30 cellular contexts compared by ENCODE assay signal in the genomic region with DNA sequence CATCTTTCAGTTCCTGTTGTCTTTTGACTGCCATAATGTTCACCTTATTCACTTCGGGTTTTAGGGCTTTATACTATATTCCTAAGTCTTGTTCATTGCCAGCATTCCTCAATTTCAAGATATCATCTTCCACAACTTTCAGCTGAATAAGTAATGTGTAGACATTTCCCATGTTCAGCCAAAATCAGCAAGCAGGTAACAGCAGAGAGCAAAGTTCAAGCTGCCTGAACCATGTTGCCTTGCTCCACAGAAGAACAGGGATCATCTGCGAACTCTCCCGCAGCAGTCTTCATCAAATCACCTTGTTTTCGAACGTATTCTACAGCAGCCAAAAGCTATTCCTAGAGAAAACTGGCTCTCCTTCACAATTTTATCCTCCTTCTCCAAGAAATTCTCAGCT.
"Had no signal": no experiment of that assay in that cellular context is flagged by ENCODE, and none has a peak within 500 bp of the region (broad histone marks: within the 10 kb centered on the region; RNA-seq: fewer than 3 reads in every experiment).

No MANE protein-coding gene starts in this region.

- DNase-seq: activated B cell treated with CpG ODN at 0.5 μM for 24 hours; activated CD4-positive, alpha-beta memory T cell treated with anti-CD3 and anti-CD28 coated beads for 36 hours; activated CD4-positive, alpha-beta T cell treated with anti-CD3 and anti-CD28 coated beads for 4 hours; activated CD4-positive, alpha-beta T cell treated with anti-CD3 and anti-CD28 coated beads, Interleukin-2, amount 10 ng/mL, durations not matched to agents 24 days and 14 days; activated CD4-positive, alpha-beta T cell treated with anti-CD3 and anti-CD28 coated beads, Interleukin-2, amount 50 U/mL, for 1 hour; activated CD4-positive, alpha-beta T cell treated with anti-CD3 and anti-CD28 coated beads, Interleukin-2, amount 50 U/mL, for 4 hours; activated CD4-positive, CD25-positive, alpha-beta regulatory T cell treated with anti-CD3 and anti-CD28 coated beads, Interleukin-2, amount 50 U/mL, for 72 hours; activated CD8-positive, alpha-beta memory T cell treated with anti-CD3 and anti-CD28 coated beads, Interleukin-2, amount 50 U/mL, for 4 hours; activated CD8-positive, alpha-beta T cell treated with anti-CD3 and anti-CD28 coated beads for 36 hours; activated effector memory CD4-positive, alpha-beta T cell treated with anti-CD3 and anti-CD28 coated beads, Interleukin-2, amount 50 U/mL, for 16 hours; activated gamma-delta T cell treated with Interleukin-2 at 50 U/mL for 16 hours; activated naive CD4-positive, alpha-beta T cell; activated naive CD4-positive, alpha-beta T cell treated with anti-CD3 and anti-CD28 coated beads for 36 hours; activated naive CD4-positive, alpha-beta T cell treated with anti-CD3 and anti-CD28 coated beads, Interleukin-2, amount 50 U/mL, for 16 hours; activated naive CD8-positive, alpha-beta T cell treated with anti-CD3 and anti-CD28 coated beads for 36 hours; activated T-cell treated with anti-CD3 and anti-CD28 coated beads for 4 hours; activated T-cell treated with anti-CD3 and anti-CD28 coated beads, Interleukin-2, amount 50 U/mL, for 1 hour; activated T-cell treated with anti-CD3 and anti-CD28 coated beads, Interleukin-2, amount 50 U/mL, for 4 hours; activated T-cell treated with anti-CD3 and anti-CD28 coated beads, Interleukin-2, amount 50 U/mL, for 72 hours; amygdala; anterior cingulate cortex; central memory CD4-positive, alpha-beta T cell; T-helper 1 cell; T-helper 2 cell; T-helper 9 cell had no signal

- H3K27ac ChIP-seq: ascending aorta, VCaP had no signal

- H3K4me1 ChIP-seq: ascending aorta had no signal

- H3K27me3 ChIP-seq: ascending aorta had no signal

- H3K9me3 ChIP-seq: ascending aorta had no signal

- H3K36me3 ChIP-seq: ascending aorta had no signal

- H3K4me3 ChIP-seq: ascending aorta had no signal

- FAIRE-seq: TTC549 had no signal

- ATAC-seq: activated CD8-positive, alpha-beta T cell treated with anti-CD3 and anti-CD28 coated beads for 36 hours; activated naive CD4-positive, alpha-beta T cell treated with anti-CD3 and anti-CD28 coated beads, Interleukin-2, amount 50 U/mL, for 72 hours; activated T-cell treated with anti-CD3 and anti-CD28 coated beads, Interleukin-2, amount 50 U/mL, for 4 hours; activated T-cell treated with anti-CD3 and anti-CD28 coated beads, Interleukin-2, amount 50 U/mL, for 72 hours; activated T-helper 17 cell treated with anti-CD3 and anti-CD28 coated beads, Interleukin-2, amount 50 U/mL, for 72 hours had no signal
